In the genomic region with DNA sequence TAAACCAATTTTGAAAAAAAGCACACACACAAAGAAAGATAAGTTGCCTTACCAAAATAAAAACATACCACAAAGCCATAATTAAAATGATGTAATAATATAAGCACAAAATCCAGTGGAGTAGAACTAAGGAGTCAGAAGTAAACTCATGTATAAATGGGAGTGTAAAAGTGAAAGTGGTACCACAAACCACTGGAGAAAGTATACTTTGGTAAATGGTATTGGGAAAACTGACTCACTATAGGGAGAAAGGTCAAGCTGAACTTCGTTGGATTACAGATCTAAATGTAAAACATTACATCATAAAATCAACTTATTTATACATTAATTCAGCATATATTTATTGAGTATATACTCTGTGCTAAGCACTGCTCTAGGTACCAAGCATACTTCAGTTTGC, we compare ENCODE assay signal across 1 cellular context.
TF ChIP-seq lines count a peak whose summit lies in the region.

No MANE protein-coding gene starts in this region.

TF ChIP-seq in HepG2, 621 proteins besides CTCF, POLR2A, EP300 and RAD21:
- peak; percentile 37; the same call in 1 of the 2 replicates for TF ChIP-seq ATF7 (IDR thresholded peaks at IDR 0.05)
- no peak for TF ChIP-seq ATF7 (CRISPR knock-in tag; IDR thresholded peaks at IDR 0.05)
- no peak for TF ChIP-seq ZFP62 (CRISPR knock-in tag; IDR thresholded peaks at IDR 0.05)
